ENCODE assay signal across 8 cellular contexts in the genomic region with DNA sequence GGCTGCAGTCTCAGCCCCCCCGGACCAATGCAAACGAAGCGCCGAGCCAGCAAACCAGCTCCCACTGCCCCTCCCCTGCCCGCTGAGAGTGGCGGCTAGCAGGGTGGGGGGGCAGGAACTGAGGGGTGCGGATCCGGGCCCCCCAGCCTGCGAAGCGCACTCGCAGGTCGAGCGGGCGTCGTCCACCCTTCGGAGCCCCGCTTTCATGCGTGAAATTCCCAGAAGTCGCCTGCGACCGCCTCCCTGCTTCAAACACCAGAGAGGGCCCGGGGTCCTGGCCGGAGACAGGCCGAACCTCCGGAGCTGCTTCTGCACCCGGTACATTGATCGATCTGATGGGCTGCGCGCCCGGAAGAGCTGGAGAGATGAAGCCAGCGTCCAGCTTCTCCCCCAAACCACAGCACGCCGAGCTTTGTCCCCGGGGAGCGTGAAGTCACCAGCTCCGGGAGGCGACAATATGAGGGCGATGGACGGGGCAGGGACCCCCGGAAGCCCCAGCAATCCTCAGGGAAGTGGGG. TPM values are rescaled to one million over a fixed set of nuclear protein-coding genes. Genes with fewer than 3 reads are reported as not detected.
DNase-seq lines count a peak whose midpoint lies in the region; ATAC-seq, FAIRE-seq and TF ChIP-seq lines count a peak whose summit lies in the region.

No MANE protein-coding gene starts in this region.

- H3K4me1 ChIP-seq in Loucy (ENCODE audit: insufficient read depth, low read length, poor library complexity, severe bottlenecking) = peaks cover 24% of the 10 kb centered on the region
- H3K4me1 ChIP-seq in kidney (ENCODE audit: control insufficient read depth in 1 of 2, insufficient read depth in 1 of 2, low read depth in 1 of 2, low read length in 2 of 2) = peaks cover 14 to 35% of the 10 kb centered on the region in 2 donors

- H3K4me2 ChIP-seq in Loucy (ENCODE audit: low read depth, low read length, poor library complexity, severe bottlenecking) = peak overlapping the region; percentile 75

- peaks cover 61% of the 10 kb centered on the region for H3K79me2 ChIP-seq in Loucy (ENCODE audit: insufficient read depth, low read length)

- H4K20me1 ChIP-seq in Loucy (ENCODE audit: insufficient read depth, low read length, poor library complexity, severe bottlenecking) = peaks cover 37% of the 10 kb centered on the region

- intact Hi-C loops in kidney (cut with DNase I) = no loop called here

- no peaks in the 10 kb centered on the region for H3K9me2 ChIP-seq in Loucy (replicated peaks; ENCODE audit: low read depth, low read length)

- H3K27ac ChIP-seq in caudate nucleus (ENCODE audit: low read depth, low read length) (peak overlapping the region; percentile 91), kidney (ENCODE audit: low read depth in 2 of 2, low read length in 2 of 2) (peak overlapping the region; percentile 76 to 85)

- TF ChIP-seq CTCF in Loucy (conservative IDR thresholded peaks at IDR 0.05; ENCODE audit: low read length) = no peak
- TF ChIP-seq CTCF in kidney (IDR thresholded peaks at IDR 0.05; ENCODE audit: borderline replicate concordance, extremely low read depth, insufficient read depth) = no peak

- peak overlapping the region; percentile 99 for H3K9ac ChIP-seq in Loucy (ENCODE audit: low read depth, low read length, poor library complexity, severe bottlenecking)
- peak overlapping the region; percentile 34 for H3K9ac ChIP-seq in kidney (ENCODE audit: low read length in 2 of 2)

- DNase-seq in DMS53 (lab: John Stamatoyannopoulos, UW) (peak; percentile 61), DMS53 treated with DMSO at 0.1 percent for 48 hours (lab: John Stamatoyannopoulos, UW; ENCODE audit: unreplicated experiment) (no peak), T-helper 9 cell (peak; percentile 28), caudate nucleus (lab: John Stamatoyannopoulos, UW) (peak in 29 of 61 donors; percentile 23 to 70 (median 62)), kidney (peak; percentile 91)
- peak; percentile 38 for DNase-seq in stimulated activated CD4-positive, alpha-beta T cell treated with anti-CD3 and anti-CD28 coated beads, Interleukin-1b, Interleukin-23, amount 100 ng/mL, for 48 hours

- no peak for ATAC-seq in GM21737 (IDR thresholded peaks at IDR 0.05; ENCODE audit: unreplicated experiment)

- no peaks in the 10 kb centered on the region for H3K27me3 ChIP-seq in Loucy (ENCODE audit: insufficient read depth, low read length, poor library complexity, severe bottlenecking)

- no peaks in the 10 kb centered on the region for H3K9me3 ChIP-seq in Loucy (ENCODE audit: insufficient read depth, low read depth, low read length)
- H3K9me3 ChIP-seq in kidney (ENCODE audit: control insufficient read depth in 1 of 2, low read length in 2 of 2) = no peaks in the 10 kb centered on the region

- no peak for FAIRE-seq in kidney (lab: Jason Lieb, UNC)

- H3K4me3 ChIP-seq in Loucy (ENCODE audit: low read length, poor library complexity, severe bottlenecking) (peak overlapping the region; percentile 90), kidney (ENCODE audit: low read length in 2 of 2) (peak overlapping the region; percentile 59 to 66)

- peak overlapping the region; percentile 32; the same call in 1 of the 2 replicates for H2AFZ ChIP-seq in Loucy (ENCODE audit: low read length)

- H3F3A ChIP-seq in Loucy (ENCODE audit: low read depth) = no peaks in the 10 kb centered on the region

- H3K36me3 ChIP-seq in Loucy (ENCODE audit: insufficient read depth, low read length) (peaks cover 8% of the 10 kb centered on the region; the same call in 1 of the 2 replicates), kidney (ENCODE audit: control insufficient read depth in 1 of 2, insufficient read depth in 2 of 2, low read length in 2 of 2) (peaks cover 2% of the 10 kb centered on the region in 2 donors)

RNA-seq across cellular contexts. Expression of a gene that starts 0.6 kb away (rescaled TPM):
- total RNA-seq in kidney = 40.9 TPM
- polyA plus RNA-seq in kidney (ENCODE audit: insufficient read depth, low read depth, low replicate concordance) = 33.3 TPM

RNA-seq across cellular contexts. Expression of a gene that starts 52.6 kb away (rescaled TPM):
- 46.5 TPM for total RNA-seq in kidney
- 93.3 TPM for polyA plus RNA-seq in kidney (ENCODE audit: insufficient read depth, low read depth, low replicate concordance)

RNA-seq across cellular contexts. Expression of a gene that starts 54.5 kb away (rescaled TPM):
- 42.7 TPM for total RNA-seq in kidney
- 21.4 TPM for polyA plus RNA-seq in kidney (ENCODE audit: insufficient read depth, low read depth, low replicate concordance)
